Comparison of ENCODE assay signal across 13 cellular contexts in genomic region chr5:132408456-132408855, GRCh38. TPM values are rescaled to one million over a fixed set of nuclear protein-coding genes. Genes with fewer than 3 reads are reported as not detected.
A peak's percentile ranks its signal among the peaks of the same experiment; 100 is the strongest.
DNase-seq lines count a peak whose midpoint lies in the region; ATAC-seq and TF ChIP-seq lines count a peak whose summit lies in the region.
"Had no signal": no experiment of that assay in that cellular context is flagged by ENCODE, and none has a peak within 500 bp of the region (broad histone marks: within the 10 kb centered on the region; RNA-seq: fewer than 3 reads in every experiment).

No MANE protein-coding gene starts in this region.

- DNase-seq in activated T-cell treated with anti-CD3 and anti-CD28 coated beads, Interleukin-2, amount 50 U/mL, for 72 hours = no peak
- DNase-seq in activated T-cell treated with anti-CD3 and anti-CD28 coated beads, Interleukin-2, amount 50 U/mL, for 1 hour = no peak
- DNase-seq in natural killer cell (no peak), upper lobe of left lung (no peak), DMS53 (lab: John Stamatoyannopoulos, UW) (no peak)
- no peak for DNase-seq in central memory CD4-positive, alpha-beta T cell
- DNase-seq: DMS153, glutamatergic neuron, mucosa of descending colon, NCI-H146 had no signal

- no peaks in the 10 kb centered on the region for H3K27me3 ChIP-seq in upper lobe of left lung

- no peaks in the 10 kb centered on the region for H3K36me3 ChIP-seq in upper lobe of left lung

- H3K4me3 Mint-ChIP-seq in activated T-cell treated with anti-CD3 and anti-CD28 coated beads, Interleukin-2, amount 50 U/mL, for 72 hours = no peak overlapping the region
- peak overlapping the region; percentile 51 for H3K4me3 Mint-ChIP-seq in activated naive CD8-positive, alpha-beta T cell
- peak overlapping the region; percentile 6 for H3K4me3 Mint-ChIP-seq in natural killer cell

- peaks cover 5 to 15% of the 10 kb centered on the region in 2 donors for H3K36me3 Mint-ChIP-seq in activated T-cell treated with anti-CD3 and anti-CD28 coated beads, Interleukin-2, amount 50 U/mL, for 72 hours (ENCODE audit: insufficient read depth in 2 of 2)
- H3K36me3 Mint-ChIP-seq in activated naive CD8-positive, alpha-beta T cell = peaks cover 5% of the 10 kb centered on the region
- H3K36me3 Mint-ChIP-seq in natural killer cell = peaks cover 6% of the 10 kb centered on the region

- 93 to 94% methylated on average over 6 of the region's 6 CpGs for WGBS in upper lobe of left lung, 2 donors

- TF ChIP-seq EP300 in upper lobe of left lung (IDR thresholded peaks at IDR 0.05) = no peak

- H3K4me1 ChIP-seq in upper lobe of left lung = peaks cover 24 to 32% (median 32%) of the 10 kb centered on the region in 4 donors

- TF ChIP-seq POLR2A in upper lobe of left lung (IDR thresholded peaks at IDR 0.05) = no peak

- intact Hi-C loops in natural killer cell (cut with micrococcal nuclease) = no loop called here

- H3K9me3 ChIP-seq in upper lobe of left lung = no peaks in the 10 kb centered on the region
- H3K9me3 ChIP-seq: mucosa of descending colon had no signal

- peaks cover 0 to 2% of the 10 kb centered on the region in 2 donors for H3K9me3 Mint-ChIP-seq in activated T-cell treated with anti-CD3 and anti-CD28 coated beads, Interleukin-2, amount 50 U/mL, for 72 hours
- H3K9me3 Mint-ChIP-seq in activated naive CD8-positive, alpha-beta T cell (ENCODE audit: low read depth) = no peaks in the 10 kb centered on the region
- H3K9me3 Mint-ChIP-seq in natural killer cell = no peaks in the 10 kb centered on the region

- H3K27ac Mint-ChIP-seq in activated T-cell treated with anti-CD3 and anti-CD28 coated beads, Interleukin-2, amount 50 U/mL, for 72 hours = peak overlapping the region; percentile 98
- H3K27ac Mint-ChIP-seq in activated naive CD8-positive, alpha-beta T cell = peak overlapping the region; percentile 92
- peak overlapping the region; percentile 99 to 100 for H3K27ac Mint-ChIP-seq in natural killer cell
- H3K27ac Mint-ChIP-seq: progenitor cell of endocrine pancreas had no signal

- H3K27ac ChIP-seq in upper lobe of left lung = peak overlapping the region in 3 of 4 donors; percentile 26 to 100 (median 94)

- no peak overlapping the region for H3K4me3 ChIP-seq in upper lobe of left lung
- H3K4me3 ChIP-seq: mucosa of descending colon had no signal

- ATAC-seq in activated T-cell treated with anti-CD3 and anti-CD28 coated beads, Interleukin-2, amount 50 U/mL, for 72 hours (replicated peaks in 1 of 2) = no peak
- ATAC-seq in natural killer cell = no peak
- ATAC-seq in upper lobe of left lung (ENCODE audit: low FRiP score in 2 of 2) = no peak
- no peak for ATAC-seq in GM19467 (IDR thresholded peaks at IDR 0.05; ENCODE audit: unreplicated experiment)
- ATAC-seq: mucosa of descending colon had no signal

- peaks cover 63% of the 10 kb centered on the region for H3K4me1 Mint-ChIP-seq in activated T-cell treated with anti-CD3 and anti-CD28 coated beads, Interleukin-2, amount 50 U/mL, for 72 hours (ENCODE audit: low read depth)
- H3K4me1 Mint-ChIP-seq in activated naive CD8-positive, alpha-beta T cell (ENCODE audit: low read depth) = peaks cover 75% of the 10 kb centered on the region
- peaks cover 60 to 61% of the 10 kb centered on the region in 2 donors for H3K4me1 Mint-ChIP-seq in natural killer cell

- H3K27me3 Mint-ChIP-seq in activated T-cell treated with anti-CD3 and anti-CD28 coated beads, Interleukin-2, amount 50 U/mL, for 72 hours (ENCODE audit: low read depth) = no peaks in the 10 kb centered on the region
- no peaks in the 10 kb centered on the region for H3K27me3 Mint-ChIP-seq in activated naive CD8-positive, alpha-beta T cell
- H3K27me3 Mint-ChIP-seq in natural killer cell (ENCODE audit: low read depth in 2 of 2) = no peaks in the 10 kb centered on the region

- no peak for TF ChIP-seq CTCF in natural killer cell (IDR thresholded peaks at IDR 0.05)
- no peak for TF ChIP-seq CTCF in upper lobe of left lung (IDR thresholded peaks at IDR 0.05)

RNA-seq across cellular contexts. Expression of gene SLC22A5, which starts 38.9 kb away (rescaled TPM):
- total RNA-seq in activated T-cell treated with anti-CD3 and anti-CD28 coated beads, Interleukin-2, amount 50 U/mL, for 72 hours = 1 to 10 TPM; 7.0 to 7.4 TPM
- total RNA-seq in natural killer cell = 1 to 10 TPM; 1.6 to 5.0 (median 3.9) TPM
- 10 to 100 TPM in 4 of 6 donors, 1 to 10 TPM in 2; 7.9 to 22.0 (median 12.7) TPM for total RNA-seq in upper lobe of left lung

Comparison
In these comparisons a context has a peak if more than half of its experiments do, and no peak if none do; other contexts are left out.
1. H3K4me3 Mint-ChIP-seq: peak in activated naive CD8-positive, alpha-beta T cell (single experiment) and natural killer cell (single experiment); none in activated T-cell treated with anti-CD3 and anti-CD28 coated beads, Interleukin-2, amount 50 U/mL, for 72 hours (0 of 2).
2. Peak in every context shown above with its lines, with median percentiles within 50 percentile points of each other: H3K27ac Mint-ChIP-seq.